In the genomic region with DNA sequence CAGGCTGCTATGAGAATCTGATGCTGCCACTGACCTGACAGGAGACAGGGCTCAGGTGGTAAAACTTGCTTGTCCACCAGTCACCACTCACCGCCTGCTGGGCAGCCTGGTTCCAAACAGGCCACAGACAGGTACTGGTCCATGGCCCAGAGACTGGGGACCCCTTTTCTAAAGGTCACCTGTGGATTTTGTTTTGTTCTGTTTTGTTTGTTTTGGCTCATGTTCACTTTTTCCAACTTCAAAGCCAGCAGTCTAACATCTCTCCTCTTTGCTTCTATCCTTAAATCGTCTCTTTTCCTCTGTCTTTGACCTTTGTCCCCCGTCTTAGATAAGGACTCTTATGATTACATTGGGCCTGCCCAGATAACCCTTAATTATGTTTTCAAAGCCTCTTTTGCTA, we compare ENCODE assay signal across 33 cellular contexts. TPM values are rescaled to one million over a fixed set of nuclear protein-coding genes. Genes with fewer than 3 reads are reported as not detected.
"Had no signal": no experiment of that assay in that cellular context is flagged by ENCODE, and none has a peak within 500 bp of the region (broad histone marks: within the 10 kb centered on the region; RNA-seq: fewer than 3 reads in every experiment).

No MANE protein-coding gene starts in this region.

- H3K9me3 Mint-ChIP-seq: activated T-cell treated with anti-CD3 and anti-CD28 coated beads, Interleukin-2, amount 50 U/mL, for 4 hours; activated T-helper 2 cell treated with anti-CD3 and anti-CD28 coated beads, Interferon-gamma antibody, Interleukin-2, Interleukin-4, amounts not matched to agents 10 μg/mL and 5 μg/mL and 100 μg/mL, durations not matched to agents 14 hours and 24 hours and 36 hours; dendritic cell treated with granulocyte-macrophage colony-stimulating factor and Interleukin-4, amounts not matched to agents 40 ng/mL and 50 ng/mL, for 4 days; immature natural killer cell; naive thymus-derived CD8-positive, alpha-beta T cell; neural progenitor cell had no signal

- H3K36me3 Mint-ChIP-seq: activated naive CD8-positive, alpha-beta T cell; immature natural killer cell; neural progenitor cell had no signal

- H3K27ac ChIP-seq: adrenal gland, ascending aorta, brain microvascular endothelial cell, heart right ventricle, left lung, neural progenitor cell, spleen, testis, vagina had no signal

- H3K4me3 ChIP-seq: adrenal gland, ascending aorta, heart right ventricle, left lung, lung, neural progenitor cell, spleen, testis, vagina had no signal

- DNase-seq: activated CD4-positive, alpha-beta T cell treated with anti-CD3 and anti-CD28 coated beads for 4 hours; activated CD4-positive, alpha-beta T cell treated with anti-CD3 and anti-CD28 coated beads, Interleukin-2, amount 50 U/mL, for 48 hours; activated CD4-positive, CD25-positive, alpha-beta regulatory T cell; activated CD8-positive, alpha-beta memory T cell treated with anti-CD3 and anti-CD28 coated beads, Interleukin-2, amount 50 U/mL, for 48 hours; activated naive CD4-positive, alpha-beta T cell; activated T-cell treated with anti-CD3 and anti-CD28 coated beads, Interleukin-2, amount 50 U/mL, for 4 hours; adrenal gland; brain microvascular endothelial cell; caudate nucleus; effector CD4-positive, alpha-beta T cell; heart right ventricle; immature natural killer cell; left lung; naive thymus-derived CD8-positive, alpha-beta T cell; retina; spleen; stimulated activated CD4-positive, alpha-beta T cell treated with anti-CD3 and anti-CD28 coated beads, Interleukin-4, amount 100 ng/mL, for 1 hour; stimulated activated naive CD4-positive, alpha-beta T cell; testis; trophoblast cell had no signal

- H3K4me1 ChIP-seq: ascending aorta had no signal

- H3K36me3 ChIP-seq: adrenal gland, ascending aorta, brain microvascular endothelial cell, heart right ventricle, left lung, neural progenitor cell, spleen, vagina had no signal

- H3K4me2 ChIP-seq: neural progenitor cell had no signal

- H3K4me1 Mint-ChIP-seq: neural progenitor cell had no signal

- H3K4me3 Mint-ChIP-seq: activated naive CD8-positive, alpha-beta T cell; activated T-cell treated with anti-CD3 and anti-CD28 coated beads, Interleukin-2, amount 50 U/mL, for 4 hours; dendritic cell treated with granulocyte-macrophage colony-stimulating factor and Interleukin-4, amounts not matched to agents 40 ng/mL and 50 ng/mL, for 4 days; immature natural killer cell; naive thymus-derived CD8-positive, alpha-beta T cell; neural progenitor cell had no signal

- ATAC-seq: activated T-cell treated with anti-CD3 and anti-CD28 coated beads, Interleukin-2, amount 50 U/mL, for 4 hours; heart right ventricle; left lung; naive thymus-derived CD8-positive, alpha-beta T cell had no signal

- H3K9me3 ChIP-seq: adrenal gland, ascending aorta, testis, vagina had no signal

- H2AFZ ChIP-seq: neural progenitor cell had no signal

- H3K27ac Mint-ChIP-seq: activated naive CD8-positive, alpha-beta T cell; activated T-helper 2 cell treated with anti-CD3 and anti-CD28 coated beads, Interferon-gamma antibody, Interleukin-2, Interleukin-4, amounts not matched to agents 10 μg/mL and 5 μg/mL and 100 μg/mL, durations not matched to agents 14 hours and 24 hours and 36 hours; dendritic cell treated with granulocyte-macrophage colony-stimulating factor and Interleukin-4, amounts not matched to agents 40 ng/mL and 50 ng/mL, for 4 days; immature natural killer cell; naive thymus-derived CD8-positive, alpha-beta T cell; neural progenitor cell; progenitor cell of endocrine pancreas had no signal

- H3K27me3 ChIP-seq: ascending aorta, testis, vagina had no signal

RNA-seq across cellular contexts. Expression of gene CERKL, which starts 3.3 kb away (rescaled TPM):
- total RNA-seq: activated CD8-positive, alpha-beta memory T cell treated with anti-CD3 and anti-CD28 coated beads for 36 hours; activated T-helper 2 cell treated with anti-CD3 and anti-CD28 coated beads, Interferon-gamma antibody, Interleukin-2, Interleukin-4, amounts not matched to agents 10 μg/mL and 5 μg/mL and 100 μg/mL, durations not matched to agents 14 hours and 24 hours and 36 hours; adrenal gland; ascending aorta; heart right ventricle; naive thymus-derived CD8-positive, alpha-beta T cell; osteocyte; vagina had no signal
- polyA plus RNA-seq: heart right ventricle had no signal

RNA-seq across cellular contexts. Expression of gene NEUROD1, which starts 20.1 kb away (rescaled TPM):
- total RNA-seq: activated CD8-positive, alpha-beta memory T cell treated with anti-CD3 and anti-CD28 coated beads for 36 hours; activated T-cell treated with anti-CD3 and anti-CD28 coated beads, Interleukin-2, amount 50 U/mL, for 4 hours; activated T-helper 2 cell treated with anti-CD3 and anti-CD28 coated beads, Interferon-gamma antibody, Interleukin-2, Interleukin-4, amounts not matched to agents 10 μg/mL and 5 μg/mL and 100 μg/mL, durations not matched to agents 14 hours and 24 hours and 36 hours; adrenal gland; ascending aorta; epithelial cell of proximal tubule; fibroblast of villous mesenchyme; heart right ventricle; kidney epithelial cell; left lung; naive thymus-derived CD8-positive, alpha-beta T cell; osteocyte; spleen; vagina had no signal
- polyA plus RNA-seq: adrenal gland; heart right ventricle; immature natural killer cell; lung; naive thymus-derived CD8-positive, alpha-beta T cell had no signal
